Comparison of ENCODE assay signal across 16 cellular contexts in genomic region chr19:55683449-55684261, GRCh38. TPM values are rescaled to one million over a fixed set of nuclear protein-coding genes. Genes with fewer than 3 reads are reported as not detected.
A peak's percentile ranks its signal among the peaks of the same experiment; 100 is the strongest.
DNase-seq lines count a peak whose midpoint lies in the region; ATAC-seq and TF ChIP-seq lines count a peak whose summit lies in the region.
"Had no signal": no experiment of that assay in that cellular context is flagged by ENCODE, and none has a peak within 500 bp of the region (broad histone marks: within the 10 kb centered on the region; RNA-seq: fewer than 3 reads in every experiment).

No MANE protein-coding gene starts in this region.

- 90 to 91% methylated on average over 22 of the region's 22 CpGs for WGBS in heart right ventricle, 2 donors

- ATAC-seq in left lung (peak; percentile 95), GM19351 (IDR thresholded peaks at IDR 0.05; ENCODE audit: unreplicated experiment) (no peak), heart right ventricle (no peak)
- ATAC-seq: activated CD8-positive, alpha-beta T cell treated with anti-CD3 and anti-CD28 coated beads for 36 hours; left ventricle myocardium superior; naive thymus-derived CD8-positive, alpha-beta T cell had no signal

- TF ChIP-seq CTCF in HEK293 (tag by site-specific recombination; IDR thresholded peaks at IDR 0.05) (no peak), RWPE1 (conservative IDR thresholded peaks at IDR 0.05; ENCODE audit: low read depth) (no peak), left lung (IDR thresholded peaks at IDR 0.05) (no peak), heart right ventricle (IDR thresholded peaks at IDR 0.05) (no peak)

- H3K27me3 ChIP-seq in left lung (no peaks in the 10 kb centered on the region), heart right ventricle (no peaks in the 10 kb centered on the region), SJCRH30 (no peaks in the 10 kb centered on the region)

- H3K4me1 ChIP-seq in HEK293 (ENCODE audit: control insufficient read depth, insufficient read depth, low read length), result no peaks in the 10 kb centered on the region
- peaks cover 0 to 43% of the 10 kb centered on the region in 2 donors for H3K4me1 ChIP-seq in left lung
- peaks cover 0 to 50% (median 22%) of the 10 kb centered on the region in 9 donors for H3K4me1 ChIP-seq in heart right ventricle
- peaks cover 6% of the 10 kb centered on the region for H3K4me1 ChIP-seq in SJCRH30
- H3K4me1 ChIP-seq: HAP-1 had no signal

- intact Hi-C loops in left lung (cut with DNase I), result no loop called here
- intact Hi-C loops in heart right ventricle (cut with DNase I), result no loop called here

- H3K36me3 ChIP-seq in HEK293 (ENCODE audit: control insufficient read depth in 2 of 2, insufficient read depth in 1 of 2, low read length in 2 of 2) (peaks cover 29 to 90% of the 10 kb centered on the region in 2 experiments), left lung (peaks cover 0 to 100% of the 10 kb centered on the region in 2 donors), heart right ventricle (peaks cover 0 to 99% (median 45%) of the 10 kb centered on the region in 9 donors), SJCRH30 (peaks cover 22% of the 10 kb centered on the region)

- CTCF ChIA-PET in HEK293 (lab: Yijun Ruan, JAX), result interaction anchor here (1.4 kb wide), 1 partner anchor 12 kb away, joined by 4 read pairs; no protein-coding TSS in a partner anchor
- CTCF ChIA-PET in RWPE1 (lab: Yijun Ruan, JAX), result no interaction called here

- H3K27ac ChIP-seq in HEK293 (ENCODE audit: extremely low read depth, low read depth, low read length) (no peak overlapping the region), RWPE1 (peak overlapping the region; percentile 6), left lung (peak overlapping the region in 1 of 2 donors; percentile 57), heart right ventricle (no peak overlapping the region), SJCRH30 (no peak overlapping the region)

- H3K4me3 ChIP-seq in HEK293 (ENCODE audit: low read depth, low read length) (no peak overlapping the region), left lung (no peak overlapping the region), heart right ventricle (no peak overlapping the region), SJCRH30 (no peak overlapping the region)
- H3K4me3 ChIP-seq: HAP-1 had no signal

- no peak for DNase-seq in RWPE1 (ENCODE audit: low spot score)
- DNase-seq in left lung, result peak; percentile 25 to 54
- peak; percentile 71 for DNase-seq in renal cortical epithelial cell (ENCODE audit: low read depth)
- DNase-seq in NCI-H1092 (lab: John Stamatoyannopoulos, UW), result no peak
- no peak for DNase-seq in heart right ventricle
- no peak for DNase-seq in SJCRH30
- DNase-seq: activated CD8-positive, alpha-beta T cell treated with anti-CD3 and anti-CD28 coated beads for 36 hours; cerebellar nuclear complex; left ventricle myocardium superior; NCI-H1694 treated with DMSO at 0.1 percent for 48 hours; NCI-H510A; substantia nigra had no signal

- no peaks in the 10 kb centered on the region for H3K9me3 ChIP-seq in HEK293 (ENCODE audit: control insufficient read depth, insufficient read depth, low read depth, low read length)
- H3K9me3 ChIP-seq in left lung, result no peaks in the 10 kb centered on the region
- no peaks in the 10 kb centered on the region for H3K9me3 ChIP-seq in heart right ventricle
- no peaks in the 10 kb centered on the region for H3K9me3 ChIP-seq in SJCRH30 (replicated peaks)
- H3K9me3 ChIP-seq: HAP-1 had no signal

- POLR2A ChIA-PET in HEK293 (lab: Yijun Ruan, JAX) (interaction anchor here (1.3 kb wide), 1 partner anchor 22 kb away, joined by 3 read pairs; no protein-coding TSS in a partner anchor), RWPE1 (lab: Yijun Ruan, JAX; ENCODE audit: low non-redundant PET) (no interaction called here)

TF ChIP-seq in HEK293, 187 proteins besides CTCF, POLR2A, EP300 and RAD21:
- peak; percentile 45 for TF ChIP-seq ZNF600 (tag by site-specific recombination; IDR thresholded peaks at IDR 0.05)
- TF ChIP-seq PRDM10 (tag by site-specific recombination; IDR thresholded peaks at IDR 0.05), result no peak

RNA-seq across cellular contexts. Expression of gene EPN1, which starts 8.6 kb away (rescaled TPM):
- total RNA-seq in left lung, result 100 to 1,000 TPM; 114 to 120 TPM
- total RNA-seq in renal cortical epithelial cell, result 42.4 and 248 TPM in 2 replicates
- 100 to 1,000 TPM; 127 to 305 (median 140) TPM for total RNA-seq in heart right ventricle
- polyA plus RNA-seq in heart right ventricle, result 100 to 1,000 TPM; 134 to 140 TPM
- total RNA-seq in SJCRH30 (2014; rRNA removed; shearing (Covaris generic)), result 45.6 and 59.8 TPM in 2 replicates

RNA-seq across cellular contexts. Expression of gene U2AF2, which starts 28.8 kb away (rescaled TPM):
- total RNA-seq in left lung (100 to 1,000 TPM; 123 to 145 TPM), renal cortical epithelial cell (69.6 and 140 TPM in 2 replicates), heart right ventricle (100 to 1,000 TPM in 1 of 10 donors, 10 to 100 TPM in 9; 64.1 to 100 (median 72.9) TPM)
- 10 to 100 TPM; 75.5 to 90.2 TPM for polyA plus RNA-seq in heart right ventricle
- 131 and 136 TPM in 2 replicates for total RNA-seq in SJCRH30 (2014; rRNA removed; shearing (Covaris generic))

RNA-seq across cellular contexts. Expression of gene CCDC106, which starts 35.6 kb away (rescaled TPM):
- total RNA-seq in left lung (10 to 100 TPM in 1 of 2 donors, 1 to 10 TPM in 1; 9.7 to 15.1 TPM), renal cortical epithelial cell (3.0 and 13.4 TPM in 2 replicates), heart right ventricle (10 to 100 TPM; 12.1 to 20.0 (median 13.3) TPM)
- 10 to 100 TPM; 15.3 to 29.6 TPM for polyA plus RNA-seq in heart right ventricle
- total RNA-seq in SJCRH30 (2014; rRNA removed; shearing (Covaris generic)), result 9.7 and 10.8 TPM in 2 replicates

RNA-seq across cellular contexts. Expression of gene ZNF581, which starts 40.2 kb away (rescaled TPM):
- total RNA-seq in left lung (10 to 100 TPM; 14.5 to 19.5 TPM), renal cortical epithelial cell (17.3 and 22.1 TPM in 2 replicates), heart right ventricle (10 to 100 TPM in 1 of 10 donors, 1 to 10 TPM in 9; 4.0 to 15.6 (median 6.5) TPM)
- 10 to 100 TPM in 1 of 2 donors, 1 to 10 TPM in 1; 5.6 to 10.8 TPM for polyA plus RNA-seq in heart right ventricle
- 17.9 and 18.7 TPM in 2 replicates for total RNA-seq in SJCRH30 (2014; rRNA removed; shearing (Covaris generic))

RNA-seq across cellular contexts. Expression of gene ZNF580, which starts 42.9 kb away (rescaled TPM):
- total RNA-seq in left lung (10 to 100 TPM; 33.8 to 34.7 TPM), renal cortical epithelial cell (0.52 and 5.8 TPM in 2 replicates), heart right ventricle (10 to 100 TPM; 16.6 to 24.9 (median 21.1) TPM)
- 10 to 100 TPM; 16.5 to 29.9 TPM for polyA plus RNA-seq in heart right ventricle
- 7.9 and 8.0 TPM in 2 replicates for total RNA-seq in SJCRH30 (2014; rRNA removed; shearing (Covaris generic))

Comparison
In these comparisons a context has a peak if more than half of its experiments do, and no peak if none do; other contexts are left out.
1. DNase-seq: peak in left lung (2 of 2) and renal cortical epithelial cell (single experiment); none in RWPE1 (single experiment), NCI-H1092 (single experiment), heart right ventricle (0 of 2) and SJCRH30 (0 of 2).